In the genomic region with DNA sequence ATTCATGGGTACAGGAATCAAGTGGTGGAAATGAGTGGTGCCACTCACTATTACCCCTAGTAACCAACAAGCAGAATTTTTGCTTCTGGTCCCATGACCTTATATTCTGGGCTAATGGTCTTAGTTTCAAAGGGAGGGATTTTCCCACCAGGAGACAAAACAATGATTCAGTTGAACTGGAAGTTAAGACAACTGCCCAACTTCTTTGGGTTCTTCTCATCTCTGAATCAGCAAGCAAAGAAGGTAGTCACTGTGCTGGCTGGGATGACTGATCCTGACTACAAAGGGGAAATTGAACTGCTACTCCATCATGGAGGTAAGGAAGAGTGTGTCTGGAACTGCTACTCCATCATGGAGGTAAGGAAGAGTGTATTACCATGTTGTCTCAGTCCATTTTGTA, we compare ENCODE assay signal across 27 cellular contexts.
"Had no signal": no experiment of that assay in that cellular context is flagged by ENCODE, and none has a peak within 500 bp of the region (broad histone marks: within the 10 kb centered on the region; RNA-seq: fewer than 3 reads in every experiment).

No MANE protein-coding gene starts in this region.

- H3K4me2 ChIP-seq: hepatocyte, smooth muscle cell had no signal

- H3K36me3 ChIP-seq: gastroesophageal sphincter, heart left ventricle, lower lobe of right lung, neutrophil, pancreas, stomach, thyroid gland, vagina had no signal

- H3K79me2 ChIP-seq: hepatocyte had no signal

- H2AFZ ChIP-seq: hepatocyte had no signal

- DNase-seq: cortex of kidney; effector memory CD8-positive, alpha-beta T cell; foreskin fibroblast; heart left ventricle; kidney glomerular epithelial cell; left ventricle myocardium superior; lower lobe of right lung; pancreas; stimulated activated CD4-positive, alpha-beta T cell treated with anti-CD3 and anti-CD28 coated beads, Interleukin-12 subunit alpha, Interleukin-12 subunit beta, amount 100 ng/mL, for 4 hours; stimulated activated CD4-positive, alpha-beta T cell treated with anti-CD3 and anti-CD28 coated beads, Interleukin-1b, Interleukin-23, amount 100 ng/mL, for 48 hours; stimulated activated CD4-positive, alpha-beta T cell treated with anti-CD3 and anti-CD28 coated beads, Interleukin-4, amount 100 ng/mL, for 24 hours; stimulated activated naive CD4-positive, alpha-beta T cell treated with Interleukin-2 at 50 U/mL for 16 hours; stomach; thyroid gland; trophoblast cell had no signal

- H3K4me3 ChIP-seq: gastroesophageal sphincter, heart left ventricle, hepatocyte, lower lobe of right lung, pancreas, smooth muscle cell, stomach, thyroid gland, vagina had no signal

- H3K36me3 Mint-ChIP-seq: memory B cell; natural killer cell treated with Interleukin-12 subunit alpha and Interleukin-12 subunit beta and Interleukin-15 and Interleukin-18, amount 100 ng/mL, for 72 hours; stimulated activated effector memory CD8-positive, alpha-beta T cell treated with anti-CD3 and anti-CD28 coated beads, Interleukin-12 subunit alpha, Interleukin-12 subunit beta, amount 100 ng/mL, for 72 hours had no signal

- H3K27me3 Mint-ChIP-seq: effector memory CD8-positive, alpha-beta T cell; memory B cell had no signal

- H3K4me1 ChIP-seq: gastroesophageal sphincter, lower lobe of right lung, pancreas, stomach, thyroid gland, vagina had no signal

- H3K9me3 Mint-ChIP-seq: natural killer cell treated with Interleukin-12 subunit alpha and Interleukin-12 subunit beta and Interleukin-15 and Interleukin-18, amount 100 ng/mL, for 72 hours had no signal

- H3K4me3 Mint-ChIP-seq: effector memory CD8-positive, alpha-beta T cell; memory B cell; natural killer cell treated with Interleukin-12 subunit alpha and Interleukin-12 subunit beta and Interleukin-15 and Interleukin-18, amount 100 ng/mL, for 72 hours; neural crest cell; stimulated activated effector memory CD8-positive, alpha-beta T cell treated with anti-CD3 and anti-CD28 coated beads, Interleukin-12 subunit alpha, Interleukin-12 subunit beta, amount 100 ng/mL, for 72 hours had no signal

- H3K27ac ChIP-seq: gastroesophageal sphincter, heart left ventricle, hepatocyte, lower lobe of right lung, neutrophil, pancreas, stomach, thyroid gland, vagina had no signal

- H3K9me3 ChIP-seq: gastroesophageal sphincter, neutrophil, pancreas, thyroid gland, vagina had no signal

- FAIRE-seq: endometrium, islet of Langerhans had no signal

- ATAC-seq: effector memory CD8-positive, alpha-beta T cell; gastroesophageal sphincter; heart left ventricle; left ventricle myocardium superior; lower lobe of right lung; natural killer cell treated with Interleukin-12 subunit alpha and Interleukin-12 subunit beta and Interleukin-15 and Interleukin-18, amount 100 ng/mL, for 72 hours; pancreas; sciatic nerve; stimulated activated effector memory CD8-positive, alpha-beta T cell treated with anti-CD3 and anti-CD28 coated beads, Interleukin-12 subunit alpha, Interleukin-12 subunit beta, amount 100 ng/mL, for 72 hours had no signal

- H3K27ac Mint-ChIP-seq: effector memory CD8-positive, alpha-beta T cell; memory B cell; natural killer cell treated with Interleukin-12 subunit alpha and Interleukin-12 subunit beta and Interleukin-15 and Interleukin-18, amount 100 ng/mL, for 72 hours; stimulated activated effector memory CD8-positive, alpha-beta T cell treated with anti-CD3 and anti-CD28 coated beads, Interleukin-12 subunit alpha, Interleukin-12 subunit beta, amount 100 ng/mL, for 72 hours had no signal

- H3K4me1 Mint-ChIP-seq: memory B cell; neural crest cell; stimulated activated effector memory CD8-positive, alpha-beta T cell treated with anti-CD3 and anti-CD28 coated beads, Interleukin-12 subunit alpha, Interleukin-12 subunit beta, amount 100 ng/mL, for 72 hours had no signal

- H3K27me3 ChIP-seq: gastroesophageal sphincter, heart left ventricle, hepatocyte, neutrophil, stomach, thyroid gland, vagina had no signal
